In the genomic region with DNA sequence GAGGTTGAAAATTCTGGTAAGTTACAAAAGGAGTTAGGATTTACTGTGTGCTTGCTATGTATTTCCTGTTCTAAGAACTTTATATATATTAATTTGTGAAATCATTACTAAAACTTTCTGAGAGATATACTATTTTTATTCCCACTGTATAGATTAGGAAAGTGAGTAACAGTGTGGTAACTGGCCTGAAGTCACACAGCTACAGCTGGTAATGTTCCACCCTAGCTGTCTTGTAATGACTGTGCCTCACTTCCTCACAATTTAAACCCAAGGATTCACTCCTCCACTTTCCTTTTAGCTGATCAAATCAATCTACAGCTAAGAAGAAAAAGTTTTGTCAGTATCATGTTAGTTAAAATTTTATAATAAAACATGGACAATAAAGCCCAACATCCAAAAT, we compare ENCODE assay signal across 17 cellular contexts.
"Had no signal": no experiment of that assay in that cellular context is flagged by ENCODE, and none has a peak within 500 bp of the region (broad histone marks: within the 10 kb centered on the region; RNA-seq: fewer than 3 reads in every experiment).

No MANE protein-coding gene starts in this region.

- H3K27ac Mint-ChIP-seq: activated B cell treated with CpG ODN at 0.5 μM for 24 hours; activated CD4-positive, alpha-beta T cell treated with anti-CD3 and anti-CD28 coated beads, Interleukin-2, amount 10 ng/mL, durations not matched to agents 24 days and 14 days; activated naive CD8-positive, alpha-beta T cell; activated T-cell treated with anti-CD3 and anti-CD28 coated beads, Interleukin-2, amount 50 U/mL, for 72 hours; memory B cell; naive B cell; neural progenitor cell; progenitor cell of endocrine pancreas had no signal

- H3K4me3 Mint-ChIP-seq: activated B cell treated with CpG ODN at 0.5 μM for 24 hours; activated CD4-positive, alpha-beta T cell treated with anti-CD3 and anti-CD28 coated beads, Interleukin-2, amount 10 ng/mL, durations not matched to agents 24 days and 14 days; activated naive CD8-positive, alpha-beta T cell; activated T-cell treated with anti-CD3 and anti-CD28 coated beads, Interleukin-2, amount 50 U/mL, for 72 hours; memory B cell; naive B cell; neural progenitor cell had no signal

- H3K36me3 Mint-ChIP-seq: memory B cell, naive B cell, neural progenitor cell had no signal

- ATAC-seq: esophagus mucosa had no signal

- DNase-seq: activated B cell treated with CpG ODN at 0.5 μM for 24 hours; activated CD4-positive, alpha-beta T cell treated with anti-CD3 and anti-CD28 coated beads, Interleukin-2, amount 10 ng/mL, durations not matched to agents 24 days and 14 days; activated CD8-positive, alpha-beta memory T cell treated with anti-CD3 and anti-CD28 coated beads for 24 hours; activated gamma-delta T cell; activated T-cell treated with anti-CD3 and anti-CD28 coated beads, Interleukin-2, amount 50 U/mL, for 72 hours; cerebellar nuclear complex; cortex of kidney; naive B cell; stimulated activated CD4-positive, alpha-beta T cell treated with anti-CD3 and anti-CD28 coated beads, Interleukin-12 subunit alpha, Interleukin-12 subunit beta, amount 100 ng/mL, for 4 hours; stimulated activated CD4-positive, alpha-beta T cell treated with anti-CD3 and anti-CD28 coated beads, Interleukin-2, amount 100 ng/mL, for 24 hours; upper lobe of left lung had no signal

- H3K27me3 Mint-ChIP-seq: activated CD4-positive, alpha-beta T cell treated with anti-CD3 and anti-CD28 coated beads, Interleukin-2, amount 10 ng/mL, durations not matched to agents 24 days and 14 days had no signal

- H3K4me3 ChIP-seq: hepatocyte, neural progenitor cell, upper lobe of left lung had no signal

- H3K4me1 Mint-ChIP-seq: activated B cell treated with CpG ODN at 0.5 μM for 24 hours; activated CD4-positive, alpha-beta T cell treated with anti-CD3 and anti-CD28 coated beads, Interleukin-2, amount 10 ng/mL, durations not matched to agents 24 days and 14 days; memory B cell; naive B cell had no signal

- H3K9me3 Mint-ChIP-seq: activated CD4-positive, alpha-beta T cell treated with anti-CD3 and anti-CD28 coated beads, Interleukin-2, amount 10 ng/mL, durations not matched to agents 24 days and 14 days; memory B cell had no signal
